Comparison of ENCODE assay signal across 9 cellular contexts in the genomic region with DNA sequence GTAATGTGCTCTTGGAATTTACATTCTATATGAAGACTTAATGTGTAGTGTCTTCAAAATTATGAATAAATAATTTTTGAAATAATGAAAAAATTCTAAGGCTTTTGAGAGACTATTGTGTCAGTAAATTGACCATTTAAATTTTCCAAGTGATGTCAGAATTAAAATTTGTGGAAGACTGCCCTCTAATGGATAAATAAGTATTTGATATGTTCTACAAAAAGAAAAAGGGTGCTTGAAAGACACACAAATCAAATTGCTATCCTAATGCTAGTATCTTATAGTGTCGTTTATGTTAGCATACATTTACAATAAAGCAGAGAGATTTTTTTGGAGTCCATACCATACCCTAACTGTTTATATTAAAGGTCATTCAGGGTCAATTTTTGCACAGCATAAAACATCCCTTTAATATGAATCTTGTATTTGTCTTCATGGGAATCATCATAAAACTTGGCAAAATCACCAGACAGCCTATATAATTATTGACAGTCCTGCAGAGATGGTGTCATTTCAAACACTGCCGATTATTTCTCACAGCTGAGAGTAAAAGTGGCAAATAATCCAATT.
DNase-seq lines count a peak whose midpoint lies in the region; ATAC-seq and TF ChIP-seq lines count a peak whose summit lies in the region.
"Had no signal": no experiment of that assay in that cellular context is flagged by ENCODE, and none has a peak within 500 bp of the region (broad histone marks: within the 10 kb centered on the region; RNA-seq: fewer than 3 reads in every experiment).

No MANE protein-coding gene starts in this region.

- in situ Hi-C loops in KBM-7 (cut with MboI; ENCODE audit: low pct_unique_long_range_greater_than_20kb, low sequenced_read_pairs): loop anchor here (25.0 kb wide), 1 partner anchor 632 kb away; no protein-coding TSS in a partner anchor
- in situ Hi-C loops in astrocyte of the spinal cord (cut with HindIII; ENCODE audit: low sequenced_read_pairs): no loop called here

- DNase-seq in COLO829 (ENCODE audit: low spot score) (peak; percentile 9), KBM-7 (peak; percentile 33), astrocyte of the spinal cord (ENCODE audit: low read depth, low spot score) (peak; percentile 58), left kidney (ENCODE audit: low read depth, low spot score) (peak; percentile 56)
- no peak for DNase-seq in activated T-cell treated with anti-CD3 and anti-CD28 coated beads, Interleukin-2, amount 50 U/mL, for 1 hour
- no peak for DNase-seq in activated naive CD4-positive, alpha-beta T cell treated with anti-CD3 and anti-CD28 coated beads, Interleukin-2, amount 50 U/mL, for 72 hours (ENCODE audit: low spot score in 2 of 2)
- DNase-seq: head of caudate nucleus had no signal

- H3K36me3 Mint-ChIP-seq in activated naive CD4-positive, alpha-beta T cell treated with anti-CD3 and anti-CD28 coated beads, Interleukin-2, amount 50 U/mL, for 72 hours: peaks cover 5% of the 10 kb centered on the region in 2 donors

- ATAC-seq in GM21529 (IDR thresholded peaks at IDR 0.05; ENCODE audit: unreplicated experiment) (no peak), GM18907 (IDR thresholded peaks at IDR 0.05; ENCODE audit: unreplicated experiment) (no peak)
- no peak for ATAC-seq in activated naive CD4-positive, alpha-beta T cell treated with anti-CD3 and anti-CD28 coated beads, Interleukin-2, amount 50 U/mL, for 72 hours

- no peak overlapping the region for H3K27ac Mint-ChIP-seq in activated naive CD4-positive, alpha-beta T cell treated with anti-CD3 and anti-CD28 coated beads, Interleukin-2, amount 50 U/mL, for 72 hours

- no peak overlapping the region for H3K4me3 ChIP-seq in astrocyte of the spinal cord (ENCODE audit: low read depth, low read length)

- peak; percentile 22 for TF ChIP-seq CTCF in astrocyte of the spinal cord (IDR thresholded peaks at IDR 0.05; ENCODE audit: low read depth, low read length)

- H3K9me3 Mint-ChIP-seq in activated naive CD4-positive, alpha-beta T cell treated with anti-CD3 and anti-CD28 coated beads, Interleukin-2, amount 50 U/mL, for 72 hours: peaks cover 13 to 14% of the 10 kb centered on the region in 2 donors

Comparison
In these comparisons a context has a peak if more than half of its experiments do, and no peak if none do; other contexts are left out.
1. DNase-seq: peak in COLO829 (single experiment), KBM-7 (single experiment), astrocyte of the spinal cord (single experiment) and left kidney (single experiment); none in activated T-cell treated with anti-CD3 and anti-CD28 coated beads, Interleukin-2, amount 50 U/mL, for 1 hour (single experiment) and activated naive CD4-positive, alpha-beta T cell treated with anti-CD3 and anti-CD28 coated beads, Interleukin-2, amount 50 U/mL, for 72 hours (0 of 2).